ENCODE assay signal across 20 cellular contexts in the genomic region with DNA sequence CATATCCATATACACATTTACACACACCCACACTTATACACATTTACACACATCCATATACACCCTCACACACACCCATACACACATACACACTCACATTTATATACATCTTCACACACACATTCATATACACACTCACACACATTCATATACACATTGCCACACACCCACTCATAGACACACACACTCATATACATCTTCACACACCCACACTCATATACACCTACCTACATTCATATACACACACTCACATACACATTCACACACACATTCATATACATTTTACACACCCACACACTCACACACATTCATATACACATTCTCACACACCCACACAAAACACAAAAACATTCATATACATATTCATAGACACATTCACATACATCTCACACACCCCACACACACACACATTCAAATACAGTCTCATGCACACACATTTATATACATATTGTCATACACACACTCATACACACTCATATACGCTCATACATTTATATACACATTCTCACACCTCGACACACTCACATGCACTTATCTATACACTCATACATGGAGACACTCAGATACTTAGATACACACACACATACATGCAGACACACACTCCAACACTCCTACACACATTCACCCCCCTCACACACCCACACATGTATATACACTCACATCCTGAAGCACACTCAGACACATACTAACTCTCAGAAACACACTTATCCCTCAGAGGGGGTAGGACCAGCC.
A peak's percentile ranks its signal among the peaks of the same experiment; 100 is the strongest.
DNase-seq lines count a peak whose midpoint lies in the region; ATAC-seq, FAIRE-seq and TF ChIP-seq lines count a peak whose summit lies in the region.
"Had no signal": no experiment of that assay in that cellular context is flagged by ENCODE, and none has a peak within 500 bp of the region (broad histone marks: within the 10 kb centered on the region; RNA-seq: fewer than 3 reads in every experiment).

No MANE protein-coding gene starts in this region.

- H3K27ac ChIP-seq in A549: peak overlapping the region; percentile 63 to 97
- H3K27ac ChIP-seq in endothelial cell of umbilical vein (ENCODE audit: insufficient read depth, low read depth, low read length): no peak overlapping the region
- no peak overlapping the region for H3K27ac ChIP-seq in osteoblast (ENCODE audit: low read depth, low read length)
- H3K27ac ChIP-seq: BLaER1 had no signal

- TF ChIP-seq CTCF in A549 (IDR thresholded peaks at IDR 0.05) (no peak), endothelial cell of umbilical vein (IDR thresholded peaks at IDR 0.05; ENCODE audit: extremely low read depth in 1 of 2, insufficient read depth in 1 of 2, low read depth in 1 of 2, low read length in 2 of 2) (no peak), osteoblast (IDR thresholded peaks at IDR 0.05; ENCODE audit: extremely low read depth, low read depth, low read length) (no peak), type B pancreatic cell (conservative IDR thresholded peaks at IDR 0.05) (no peak)

- no peak for DNase-seq in A549 (ENCODE audit: low read depth in 1 of 2, low spot score in 1 of 2)
- no peak for DNase-seq in HEK293T (ENCODE audit: extremely low spot score)
- no peak for DNase-seq in endothelial cell of umbilical vein (ENCODE audit: low read depth, low spot score)
- DNase-seq in osteoblast (ENCODE audit: insufficient read length, low spot score, missing footprints): no peak
- DNase-seq in AML-193 (lab: John Stamatoyannopoulos, UW): no peak
- DNase-seq in type B pancreatic cell (ENCODE audit: extremely low spot score, unreplicated experiment): no peak
- no peak for DNase-seq in ecto neural progenitor cell (ENCODE audit: low spot score)
- DNase-seq: CD4-positive, alpha-beta T cell; COR-L47; DMS79; HFFc6; Karpas-422; NCI-H1417; NCI-H1694 treated with DMSO at 0.1 percent for 48 hours; NCI-H2081 treated with DMSO at 0.1 percent for 48 hours; NCI-H2171 treated with DMSO at 0.1 percent for 48 hours; NCI-H446; NCI-H526 treated with DMSO at 0.1 percent for 48 hours; SHP77 had no signal

- TF ChIP-seq EP300 in A549 (IDR thresholded peaks at IDR 0.05): no peak

- POLR2A ChIA-PET in A549 (lab: Yijun Ruan, JAX): no interaction called here
- POLR2A ChIA-PET in HEK293T (lab: Yijun Ruan, JAX): no interaction called here
- POLR2A ChIA-PET in endothelial cell of umbilical vein (lab: Charles Lee): no interaction called here

- H3K4me2 ChIP-seq in A549: no peak overlapping the region
- H3K4me2 ChIP-seq in endothelial cell of umbilical vein (ENCODE audit: insufficient read depth, low read length): no peak overlapping the region
- no peak overlapping the region for H3K4me2 ChIP-seq in osteoblast (ENCODE audit: insufficient read depth, low read length)
- H3K4me2 ChIP-seq: BLaER1 had no signal

- H3K4me1 Mint-ChIP-seq in type B pancreatic cell (ENCODE audit: unreplicated experiment): peaks cover 28% of the 10 kb centered on the region

- no peaks in the 10 kb centered on the region for H3K9me3 Mint-ChIP-seq in type B pancreatic cell
- H3K9me3 Mint-ChIP-seq: CD4-positive, alpha-beta T cell; HFFc6 had no signal

- no peaks in the 10 kb centered on the region for H3K27me3 Mint-ChIP-seq in type B pancreatic cell
- H3K27me3 Mint-ChIP-seq: CD4-positive, alpha-beta T cell had no signal

- H2AFZ ChIP-seq in endothelial cell of umbilical vein (ENCODE audit: low read depth, low read length): no peak overlapping the region
- peak overlapping the region; percentile 43 for H2AFZ ChIP-seq in osteoblast (ENCODE audit: low read length)

- TF ChIP-seq POLR2A in A549 (IDR thresholded peaks at IDR 0.05; ENCODE audit: low read length) (no peak), endothelial cell of umbilical vein (IDR thresholded peaks at IDR 0.05; ENCODE audit: low read depth, low read length) (no peak)

- H4K20me1 ChIP-seq in endothelial cell of umbilical vein (replicated peaks; ENCODE audit: control insufficient read depth, extremely low read depth, insufficient read depth, low read length): no peaks in the 10 kb centered on the region
- no peaks in the 10 kb centered on the region for H4K20me1 ChIP-seq in osteoblast (ENCODE audit: insufficient read depth, low read length)
- H4K20me1 ChIP-seq: BLaER1 had no signal

- H3K36me3 ChIP-seq in endothelial cell of umbilical vein (ENCODE audit: control insufficient read depth in 2 of 2, extremely low read depth in 1 of 2, insufficient read depth in 2 of 2, low read length in 2 of 2) (no peaks in the 10 kb centered on the region), osteoblast (ENCODE audit: insufficient read depth, low read length) (no peaks in the 10 kb centered on the region)
- H3K36me3 ChIP-seq: BLaER1 had no signal

- no peaks in the 10 kb centered on the region for H3K9me1 ChIP-seq in endothelial cell of umbilical vein (replicated peaks; ENCODE audit: control insufficient read depth, extremely low read depth, insufficient read depth, low read length)

- FAIRE-seq in A549 (lab: Jason Lieb, UNC) (no peak), endothelial cell of umbilical vein (lab: Jason Lieb, UNC) (peak; percentile 4)

- no peaks in the 10 kb centered on the region for H3K9me3 ChIP-seq in A549
- no peaks in the 10 kb centered on the region for H3K9me3 ChIP-seq in endothelial cell of umbilical vein (replicated peaks; ENCODE audit: control insufficient read depth, insufficient read depth, low read length)
- no peaks in the 10 kb centered on the region for H3K9me3 ChIP-seq in osteoblast (ENCODE audit: low read depth, low read length)
- H3K9me3 ChIP-seq: BLaER1 had no signal

- H3K4me3 ChIP-seq in A549 (no peak overlapping the region), endothelial cell of umbilical vein (replicated peaks in 1 of 3; ENCODE audit: insufficient read depth in 1 of 3, low read depth in 1 of 3, low read length in 3 of 3) (no peak overlapping the region), osteoblast (ENCODE audit: insufficient read depth, low read length) (no peak overlapping the region)
- H3K4me3 ChIP-seq: BLaER1 had no signal

- WGBS in A549 (ENCODE audit: missing lambda C conversion rate): 93% methylated on average over 2 of the region's 2 CpGs

- no TSS peak for BruUV-seq in endothelial cell of umbilical vein (replicated peaks; lab: Mats Ljungman, UMichigan)

- no peak overlapping the region for H3K4me3 Mint-ChIP-seq in type B pancreatic cell
- H3K4me3 Mint-ChIP-seq: CD4-positive, alpha-beta T cell; HFFc6 had no signal

- H3K79me2 ChIP-seq in endothelial cell of umbilical vein (ENCODE audit: control insufficient read depth, insufficient read depth, low read length) (no peaks in the 10 kb centered on the region), osteoblast (ENCODE audit: insufficient read depth, low read length) (no peaks in the 10 kb centered on the region)

- peaks cover 93% of the 10 kb centered on the region for H3K4me1 ChIP-seq in A549
- peaks cover 26% of the 10 kb centered on the region for H3K4me1 ChIP-seq in endothelial cell of umbilical vein (ENCODE audit: control insufficient read depth, extremely low read depth, insufficient read depth, low read length)
- peaks cover 70% of the 10 kb centered on the region for H3K4me1 ChIP-seq in osteoblast (ENCODE audit: insufficient read depth, low read length)

- no peaks in the 10 kb centered on the region for H3K36me3 Mint-ChIP-seq in type B pancreatic cell

- no peak for ATAC-seq in A549

- H3K27ac Mint-ChIP-seq in type B pancreatic cell: no peak overlapping the region
- H3K27ac Mint-ChIP-seq: CD4-positive, alpha-beta T cell; HFFc6 had no signal

- H3K9ac ChIP-seq in endothelial cell of umbilical vein (replicated peaks; ENCODE audit: extremely low read depth, insufficient read depth, low read length): no peak overlapping the region
- H3K9ac ChIP-seq: BLaER1 had no signal

- intact Hi-C loops in endothelial cell of umbilical vein (cut with micrococcal nuclease): loop anchor here (5.0 kb wide), 1 partner anchor 43 kb away; no protein-coding TSS in a partner anchor

- TF ChIP-seq RAD21 in A549 (conservative IDR thresholded peaks at IDR 0.05 in 1 of 2, IDR thresholded peaks at IDR 0.05 in 1 of 2): no peak

- CTCF ChIA-PET in A549 (lab: Yijun Ruan, JAX): no interaction called here
- CTCF ChIA-PET in HEK293T (lab: Yijun Ruan, JAX): no interaction called here
- CTCF ChIA-PET in endothelial cell of umbilical vein (lab: Charles Lee): interaction anchor here (1.5 kb wide), 1 partner anchor 34 kb away, joined by 5 read pairs; no protein-coding TSS in a partner anchor

- dilution Hi-C loops in endothelial cell of umbilical vein (cut with MboI; ENCODE audit: extremely low pct_ligation_motif_present, low sequenced_read_pairs): no loop called here

- H3K27me3 ChIP-seq in endothelial cell of umbilical vein (ENCODE audit: control insufficient read depth in 2 of 2, insufficient read depth in 2 of 2, low read length in 2 of 2): no peaks in the 10 kb centered on the region
- H3K27me3 ChIP-seq in osteoblast (ENCODE audit: insufficient read depth, low read length): no peaks in the 10 kb centered on the region
- H3K27me3 ChIP-seq: BLaER1 had no signal

TF ChIP-seq in A549, 52 proteins besides CTCF, POLR2A, EP300 and RAD21 (continues in another document):
- TF ChIP-seq POLR2AphosphoS2 (conservative IDR thresholded peaks at IDR 0.05; ENCODE audit: low read length): no peak
- TF ChIP-seq, protein P1, sequence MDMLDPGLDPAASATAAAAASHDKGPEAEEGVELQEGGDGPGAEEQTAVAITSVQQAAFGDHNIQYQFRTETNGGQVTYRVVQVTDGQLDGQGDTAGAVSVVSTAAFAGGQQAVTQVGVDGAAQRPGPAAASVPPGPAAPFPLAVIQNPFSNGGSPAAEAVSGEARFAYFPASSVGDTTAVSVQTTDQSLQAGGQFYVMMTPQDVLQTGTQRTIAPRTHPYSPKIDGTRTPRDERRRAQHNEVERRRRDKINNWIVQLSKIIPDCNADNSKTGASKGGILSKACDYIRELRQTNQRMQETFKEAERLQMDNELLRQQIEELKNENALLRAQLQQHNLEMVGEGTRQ (IDR thresholded peaks at IDR 0.05): no peak

TF ChIP-seq in HEK293T, 16 proteins besides CTCF, POLR2A, EP300 and RAD21 (continues in another document):
- TF ChIP-seq FOXK2 (IDR thresholded peaks at IDR 0.05) (no peak), SP1 (IDR thresholded peaks at IDR 0.05) (no peak), LEF1 (IDR thresholded peaks at IDR 0.05; ENCODE audit: borderline replicate concordance) (no peak), TARDBP (IDR thresholded peaks at IDR 0.05) (peak; percentile 53)

TF ChIP-seq in endothelial cell of umbilical vein, 7 proteins besides CTCF, POLR2A, EP300 and RAD21:
- no peak for TF ChIP-seq JUN (IDR thresholded peaks at IDR 0.05; ENCODE audit: borderline replicate concordance, insufficient read depth, insufficient read length, low read depth)

Comparison
In these comparisons a context has a peak if more than half of its experiments do, and no peak if none do; other contexts are left out.
1. H3K27ac ChIP-seq: peak in A549 (2 of 2); none in endothelial cell of umbilical vein (single experiment) and osteoblast (single experiment).